Comparison of ENCODE assay signal across 18 cellular contexts in genomic region chrX:103520391-103520790, GRCh38. TPM values are rescaled to one million over a fixed set of nuclear protein-coding genes. Genes with fewer than 3 reads are reported as not detected.
A peak's percentile ranks its signal among the peaks of the same experiment; 100 is the strongest.
DNase-seq lines count a peak whose midpoint lies in the region; ATAC-seq and TF ChIP-seq lines count a peak whose summit lies in the region.
"Had no signal": no experiment of that assay in that cellular context is flagged by ENCODE, and none has a peak within 500 bp of the region (broad histone marks: within the 10 kb centered on the region; RNA-seq: fewer than 3 reads in every experiment).

No MANE protein-coding gene starts in this region.

- DNase-seq in EL (peak; percentile 56), NCI-H1092 treated with DMSO at 0.1 percent for 48 hours (lab: John Stamatoyannopoulos, UW) (peak; percentile 46), brain microvascular endothelial cell (peak; percentile 80), myocyte (ENCODE audit: low read depth) (peak; percentile 54), Right ventricle myocardium inferior (ENCODE audit: missing footprints) (no peak), SK-N-DZ (ENCODE audit: low spot score) (no peak)
- DNase-seq: activated CD4-positive, CD25-positive, alpha-beta regulatory T cell; DMS79 treated with DMSO at 0.1 percent for 48 hours; glutamatergic neuron; GOT3; immature natural killer cell; NCI-H2171 treated with DMSO at 0.1 percent for 48 hours; SHP77; thyroid gland had no signal

- in situ Hi-C loops in brain microvascular endothelial cell (cut with HindIII; ENCODE audit: low pct_ligation_motif_present, low sequenced_read_pairs) = no loop called here

- H3K27ac ChIP-seq in brain microvascular endothelial cell = peak overlapping the region; percentile 42
- H3K27ac ChIP-seq: coronary artery, thyroid gland had no signal

- H3K27me3 ChIP-seq in brain microvascular endothelial cell (replicated peaks) = no peaks in the 10 kb centered on the region
- H3K27me3 ChIP-seq: thyroid gland had no signal

- TF ChIP-seq CTCF in brain microvascular endothelial cell (IDR thresholded peaks at IDR 0.05; ENCODE audit: low read depth, low read length, missing control alignments) = no peak

- no peak overlapping the region for H3K4me3 ChIP-seq in brain microvascular endothelial cell (ENCODE audit: low read depth, low read length)
- H3K4me3 ChIP-seq: coronary artery, thyroid gland had no signal

- H3K36me3 ChIP-seq in brain microvascular endothelial cell (replicated peaks) = no peaks in the 10 kb centered on the region
- H3K36me3 ChIP-seq: thyroid gland had no signal

- no peak for ATAC-seq in Right ventricle myocardium inferior
- ATAC-seq in HG03342 (IDR thresholded peaks at IDR 0.05; ENCODE audit: unreplicated experiment) = no peak
- ATAC-seq: natural killer cell treated with Interleukin-12 subunit alpha and Interleukin-12 subunit beta and Interleukin-15 and Interleukin-18, amount 100 ng/mL, for 72 hours; stimulated activated effector memory CD8-positive, alpha-beta T cell treated with anti-CD3 and anti-CD28 coated beads, Interleukin-12 subunit alpha, Interleukin-12 subunit beta, amount 100 ng/mL, for 72 hours had no signal

- intact Hi-C loops in Right ventricle myocardium inferior (cut with DNase I) = no loop called here

RNA-seq across cellular contexts. Expression of gene RAB40A, which starts 1.1 kb away (rescaled TPM):
- total RNA-seq in myocyte (0.26 and 0.32 TPM in 2 replicates), Right ventricle myocardium inferior (not detected)
- polyA plus RNA-seq in myocyte (2012) = 0.86 TPM
- 0.20 and 0.43 TPM in 2 replicates for polyA plus RNA-seq in SK-N-DZ (2014; cell fraction: cytosol; rRNA removed)
- 1.6 and 1.8 TPM in 2 replicates for polyA plus RNA-seq in SK-N-DZ (2014; cell fraction: nucleus; rRNA removed)
- polyA plus RNA-seq: immature natural killer cell had no signal

Comparison
In these comparisons a context has a peak if more than half of its experiments do, and no peak if none do; other contexts are left out.
1. DNase-seq: peak in EL (single experiment), NCI-H1092 treated with DMSO at 0.1 percent for 48 hours (single experiment), brain microvascular endothelial cell (single experiment) and myocyte (single experiment); none in Right ventricle myocardium inferior (single experiment) and SK-N-DZ (single experiment).